ENCODE assay signal across 35 cellular contexts in the genomic region with DNA sequence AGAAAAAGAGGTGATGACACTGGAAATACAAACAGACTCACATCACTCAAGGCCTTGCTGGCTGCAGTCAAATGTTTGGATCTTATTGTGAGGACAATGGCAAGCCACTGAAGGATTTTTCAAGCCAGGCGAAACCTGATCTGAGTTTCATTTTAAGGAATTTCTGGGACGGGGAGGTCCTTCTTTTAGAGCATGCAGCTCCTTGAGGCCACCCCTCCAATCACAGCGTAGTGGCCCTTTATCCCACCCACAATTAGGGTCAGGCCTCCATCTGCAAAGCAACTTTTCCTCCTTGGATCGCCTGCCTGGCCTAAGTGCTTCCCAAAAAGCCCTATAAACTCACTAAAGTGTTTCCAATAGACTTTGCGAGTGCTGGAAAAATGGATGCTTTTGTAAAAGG.
DNase-seq lines count a peak whose midpoint lies in the region; ATAC-seq, FAIRE-seq and TF ChIP-seq lines count a peak whose summit lies in the region.
"Had no signal": no experiment of that assay in that cellular context is flagged by ENCODE, and none has a peak within 500 bp of the region (broad histone marks: within the 10 kb centered on the region; RNA-seq: fewer than 3 reads in every experiment).

No MANE protein-coding gene starts in this region.

- no peak overlapping the region for H3K4me2 ChIP-seq in A549

- ATAC-seq in A549, result no peak
- ATAC-seq in stimulated activated memory B cell treated with anti-CD40 and anti-IgM and Interleukin-4, amounts not matched to agents 10 μg/mL and 1 μg/mL and 100 μg/mL, for 72 hours, result no peak
- ATAC-seq: activated CD4-positive, alpha-beta T cell treated with anti-CD3 and anti-CD28 coated beads for 36 hours; esophagus mucosa; gastrocnemius medialis; left cardiac atrium; pancreas; PC-3; Right ventricle myocardium inferior had no signal

- H3K4me3 Mint-ChIP-seq in stimulated activated memory B cell treated with anti-CD40 and anti-IgM and Interleukin-4, amounts not matched to agents 10 μg/mL and 1 μg/mL and 100 μg/mL, for 72 hours, result no peak overlapping the region
- H3K4me3 Mint-ChIP-seq in osteocyte (ENCODE audit: unreplicated experiment), result no peak overlapping the region
- H3K4me3 Mint-ChIP-seq: activated CD4-positive, alpha-beta T cell treated with anti-CD3 and anti-CD28 coated beads for 36 hours; activated naive CD8-positive, alpha-beta T cell treated with anti-CD3 and anti-CD28 coated beads, Interleukin-2, amount 10 ng/mL, durations not matched to agents 7 days and 5 days; CD4-positive, CD25-positive, alpha-beta regulatory T cell; dendritic cell treated with granulocyte-macrophage colony-stimulating factor and Interleukin-4, amounts not matched to agents 40 ng/mL and 50 ng/mL, for 4 days; nephron; T-helper 2 cell treated with Interferon-gamma antibody and Interleukin-4, amounts not matched to agents 5 μg/mL and 100 μg/mL, for 36 hours had no signal

- no peak for TF ChIP-seq CTCF in A549 (IDR thresholded peaks at IDR 0.05)
- TF ChIP-seq CTCF in dorsolateral prefrontal cortex (IDR thresholded peaks at IDR 0.05 in 54 of 56, conservative IDR thresholded peaks at IDR 0.05 in 2 of 56; ENCODE audit: low read depth in 1 of 56, partially characterized antibody in 56 of 56), result no peak
- TF ChIP-seq CTCF in osteocyte (IDR thresholded peaks at IDR 0.05), result no peak

- CTCF ChIA-PET in A549 (lab: Yijun Ruan, JAX), result interaction anchor here (1.0 kb wide), 1 partner anchor 270 kb away, joined by 3 read pairs; no protein-coding TSS in a partner anchor

- H3K9me3 ChIP-seq in A549, result no peaks in the 10 kb centered on the region
- no peaks in the 10 kb centered on the region for H3K9me3 ChIP-seq in HAP-1
- H3K9me3 ChIP-seq: gastrocnemius medialis, MG63, pancreas, suprapubic skin had no signal

- no peak overlapping the region for H3K27ac ChIP-seq in A549
- H3K27ac ChIP-seq in dorsolateral prefrontal cortex, result peak overlapping the region in 57 of 59 donors; percentile 11 to 93 (median 78)
- H3K27ac ChIP-seq: gastrocnemius medialis, pancreas, skin epidermis, suprapubic skin had no signal

- DNase-seq in A549 (ENCODE audit: low read depth in 1 of 2, low spot score in 1 of 2) (no peak), HAP-1 (ENCODE audit: low spot score in 2 of 2) (peak; percentile 81 to 87), dorsolateral prefrontal cortex (no peak), iPS-NIHi7 (ENCODE audit: extremely low spot score) (peak; percentile 21), NCI-H2227 (lab: John Stamatoyannopoulos, UW; ENCODE audit: unreplicated experiment) (no peak), osteocyte (ENCODE audit: extremely low spot score, unreplicated experiment) (no peak), AG20443 (ENCODE audit: low spot score) (no peak)
- DNase-seq: activated CD4-positive, alpha-beta T cell treated with anti-CD3 and anti-CD28 coated beads for 36 hours; activated gamma-delta T cell; activated naive CD8-positive, alpha-beta T cell treated with anti-CD3 and anti-CD28 coated beads, Interleukin-2, amount 10 ng/mL, durations not matched to agents 7 days and 5 days; AML-193; CD4-positive, CD25-positive, alpha-beta regulatory T cell; central memory CD4-positive, alpha-beta T cell; gastrocnemius medialis; left cardiac atrium; MG63; NCI-H1105; NCI-H1930; NCI-H226; NCI-H526 treated with DMSO at 0.1 percent for 48 hours; NK-92 treated with Interleukin-12 subunit alpha and Interleukin-12 subunit beta, amount 100 ng/mL, for 24 hours; pancreas; PC-3; stimulated activated naive CD4-positive, alpha-beta T cell had no signal

- no peak overlapping the region for H3K27ac Mint-ChIP-seq in stimulated activated memory B cell treated with anti-CD40 and anti-IgM and Interleukin-4, amounts not matched to agents 10 μg/mL and 1 μg/mL and 100 μg/mL, for 72 hours
- no peak overlapping the region for H3K27ac Mint-ChIP-seq in osteocyte (ENCODE audit: unreplicated experiment)
- H3K27ac Mint-ChIP-seq: activated CD4-positive, alpha-beta T cell treated with anti-CD3 and anti-CD28 coated beads for 36 hours; CD4-positive, CD25-positive, alpha-beta regulatory T cell; dendritic cell treated with granulocyte-macrophage colony-stimulating factor and Interleukin-4, amounts not matched to agents 40 ng/mL and 50 ng/mL, for 4 days; nephron; T-helper 2 cell treated with Interferon-gamma antibody and Interleukin-4, amounts not matched to agents 5 μg/mL and 100 μg/mL, for 36 hours had no signal

- H3K36me3 Mint-ChIP-seq in stimulated activated memory B cell treated with anti-CD40 and anti-IgM and Interleukin-4, amounts not matched to agents 10 μg/mL and 1 μg/mL and 100 μg/mL, for 72 hours, result no peaks in the 10 kb centered on the region
- no peaks in the 10 kb centered on the region for H3K36me3 Mint-ChIP-seq in osteocyte (ENCODE audit: unreplicated experiment)
- H3K36me3 Mint-ChIP-seq: activated naive CD8-positive, alpha-beta T cell treated with anti-CD3 and anti-CD28 coated beads, Interleukin-2, amount 10 ng/mL, durations not matched to agents 7 days and 5 days; CD4-positive, CD25-positive, alpha-beta regulatory T cell had no signal

- no peaks in the 10 kb centered on the region for H3K9me3 Mint-ChIP-seq in stimulated activated memory B cell treated with anti-CD40 and anti-IgM and Interleukin-4, amounts not matched to agents 10 μg/mL and 1 μg/mL and 100 μg/mL, for 72 hours
- H3K9me3 Mint-ChIP-seq in osteocyte (ENCODE audit: unreplicated experiment), result no peaks in the 10 kb centered on the region
- H3K9me3 Mint-ChIP-seq: activated naive CD8-positive, alpha-beta T cell treated with anti-CD3 and anti-CD28 coated beads, Interleukin-2, amount 10 ng/mL, durations not matched to agents 7 days and 5 days; dendritic cell treated with granulocyte-macrophage colony-stimulating factor and Interleukin-4, amounts not matched to agents 40 ng/mL and 50 ng/mL, for 4 days; nephron; T-helper 2 cell treated with Interferon-gamma antibody and Interleukin-4, amounts not matched to agents 5 μg/mL and 100 μg/mL, for 36 hours had no signal

- POLR2A ChIA-PET in A549 (lab: Yijun Ruan, JAX), result no interaction called here

- in situ Hi-C loops in HAP-1 (cut with MboI; ENCODE audit: low sequenced_read_pairs), result no loop called here

- no peak for TF ChIP-seq RAD21 in A549 (conservative IDR thresholded peaks at IDR 0.05 in 1 of 2, IDR thresholded peaks at IDR 0.05 in 1 of 2)

- H3K4me3 ChIP-seq in A549, result no peak overlapping the region
- no peak overlapping the region for H3K4me3 ChIP-seq in HAP-1
- no peak overlapping the region for H3K4me3 ChIP-seq in dorsolateral prefrontal cortex
- H3K4me3 ChIP-seq: gastrocnemius medialis, MG63, pancreas, skin epidermis, suprapubic skin had no signal

- H3K27me3 Mint-ChIP-seq in stimulated activated memory B cell treated with anti-CD40 and anti-IgM and Interleukin-4, amounts not matched to agents 10 μg/mL and 1 μg/mL and 100 μg/mL, for 72 hours, result no peaks in the 10 kb centered on the region
- H3K27me3 Mint-ChIP-seq in osteocyte (ENCODE audit: unreplicated experiment), result no peaks in the 10 kb centered on the region
- H3K27me3 Mint-ChIP-seq: activated CD4-positive, alpha-beta T cell treated with anti-CD3 and anti-CD28 coated beads for 36 hours; activated naive CD8-positive, alpha-beta T cell treated with anti-CD3 and anti-CD28 coated beads, Interleukin-2, amount 10 ng/mL, durations not matched to agents 7 days and 5 days; CD4-positive, CD25-positive, alpha-beta regulatory T cell; dendritic cell treated with granulocyte-macrophage colony-stimulating factor and Interleukin-4, amounts not matched to agents 40 ng/mL and 50 ng/mL, for 4 days had no signal

- FAIRE-seq in A549 (lab: Jason Lieb, UNC), result peak; percentile 28
- FAIRE-seq: A204.1, H54, HTR-8/SVneo, pancreas had no signal

- no peak for TF ChIP-seq POLR2A in A549 (IDR thresholded peaks at IDR 0.05; ENCODE audit: low read length)

- no peaks in the 10 kb centered on the region for H3K27me3 ChIP-seq in HAP-1 (ENCODE audit: low read depth)
- peaks cover 0 to 48% (median 10%) of the 10 kb centered on the region in 45 donors for H3K27me3 ChIP-seq in dorsolateral prefrontal cortex
- H3K27me3 ChIP-seq: gastrocnemius medialis, MG63, pancreas, suprapubic skin had no signal

- TF ChIP-seq EP300 in A549 (IDR thresholded peaks at IDR 0.05), result no peak

- no peaks in the 10 kb centered on the region for H3K36me3 ChIP-seq in HAP-1 (replicated peaks)
- H3K36me3 ChIP-seq: gastrocnemius medialis, MG63, pancreas, suprapubic skin had no signal

- H3K4me1 Mint-ChIP-seq in stimulated activated memory B cell treated with anti-CD40 and anti-IgM and Interleukin-4, amounts not matched to agents 10 μg/mL and 1 μg/mL and 100 μg/mL, for 72 hours, result peaks cover 8% of the 10 kb centered on the region
- H3K4me1 Mint-ChIP-seq in osteocyte (ENCODE audit: unreplicated experiment), result no peaks in the 10 kb centered on the region
- H3K4me1 Mint-ChIP-seq: activated CD4-positive, alpha-beta T cell treated with anti-CD3 and anti-CD28 coated beads for 36 hours; CD4-positive, CD25-positive, alpha-beta regulatory T cell had no signal

- no peaks in the 10 kb centered on the region for H3K4me1 ChIP-seq in A549
- H3K4me1 ChIP-seq in HAP-1, result peaks cover 19% of the 10 kb centered on the region
- H3K4me1 ChIP-seq: gastrocnemius medialis had no signal

- WGBS in A549 (ENCODE audit: missing lambda C conversion rate), result 53% methylated on average over 5 of the region's 5 CpGs

- intact Hi-C loops in dorsolateral prefrontal cortex (cut with DNase I), result no loop called here

TF ChIP-seq in A549, 52 proteins besides CTCF, POLR2A, EP300 and RAD21:
- TF ChIP-seq GATA3 (IDR thresholded peaks at IDR 0.05; ENCODE audit: borderline replicate concordance) (no peak), PHF8 (IDR thresholded peaks at IDR 0.05; ENCODE audit: borderline replicate concordance, low read depth) (no peak), TP53 (CRISPR knock-in tag; IDR thresholded peaks at IDR 0.05) (no peak)
- TF ChIP-seq, protein P1, sequence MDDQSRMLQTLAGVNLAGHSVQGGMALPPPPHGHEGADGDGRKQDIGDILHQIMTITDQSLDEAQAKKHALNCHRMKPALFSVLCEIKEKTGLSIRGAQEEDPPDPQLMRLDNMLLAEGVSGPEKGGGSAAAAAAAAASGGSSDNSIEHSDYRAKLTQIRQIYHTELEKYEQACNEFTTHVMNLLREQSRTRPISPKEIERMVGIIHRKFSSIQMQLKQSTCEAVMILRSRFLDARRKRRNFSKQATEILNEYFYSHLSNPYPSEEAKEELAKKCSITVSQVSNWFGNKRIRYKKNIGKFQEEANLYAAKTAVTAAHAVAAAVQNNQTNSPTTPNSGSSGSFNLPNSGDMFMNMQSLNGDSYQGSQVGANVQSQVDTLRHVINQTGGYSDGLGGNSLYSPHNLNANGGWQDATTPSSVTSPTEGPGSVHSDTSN (IDR thresholded peaks at IDR 0.05), result no peak
TF ChIP-seq in A549: peak in this region for 0.

Comparison
In these comparisons a context has a peak if more than half of its experiments do, and no peak if none do; other contexts are left out.
1. DNase-seq: peak in HAP-1 (2 of 2) and iPS-NIHi7 (single experiment); none in A549 (0 of 2), dorsolateral prefrontal cortex (0 of 10), NCI-H2227 (single experiment), osteocyte (single experiment) and AG20443 (single experiment).
2. H3K27ac ChIP-seq: peak in dorsolateral prefrontal cortex (57 of 59); none in A549 (0 of 2).